In genomic region chr2:104849618-104850097, GRCh38 we compare ENCODE assay signal across 8 cellular contexts. TPM values are rescaled to one million over a fixed set of nuclear protein-coding genes. Genes with fewer than 3 reads are reported as not detected.
A peak's percentile ranks its signal among the peaks of the same experiment; 100 is the strongest.
DNase-seq lines count a peak whose midpoint lies in the region; ATAC-seq, FAIRE-seq and TF ChIP-seq lines count a peak whose summit lies in the region.

No MANE protein-coding gene starts in this region.

- H3K27ac ChIP-seq in heart left ventricle, result no peak overlapping the region

- DNase-seq in heart left ventricle (peak in 4 of 5 donors; percentile 58 to 67 (median 66)), Right ventricle myocardium superior (no peak), HT-29 (ENCODE audit: low spot score) (peak; percentile 67), RCC 7860 (ENCODE audit: low spot score) (peak; percentile 33), amygdala (lab: John Stamatoyannopoulos, UW) (peak in 38 of 56 donors; percentile 27 to 83 (median 64)), inferior parietal cortex (ENCODE audit: extremely low spot score) (peak; percentile 90)
- DNase-seq in stimulated activated CD4-positive, alpha-beta T cell treated with anti-CD3 and anti-CD28 coated beads, Interleukin-1b, Interleukin-23, amount 100 ng/mL, for 24 hours (ENCODE audit: low read depth in 4 of 4, low spot score in 1 of 4), result peak; percentile 30 to 57 (median 50)

- H3K4me1 ChIP-seq in heart left ventricle, result peaks cover 0 to 42% (median 24%) of the 10 kb centered on the region in 12 donors

- 0 to 3% (median 1%) methylated on average over 5 of the region's 5 CpGs for WGBS in heart left ventricle, 4 donors

- FAIRE-seq in RCC 7860 (lab: Jason Lieb, UNC), result peak; percentile 12

- no peaks in the 10 kb centered on the region for H3K36me3 ChIP-seq in heart left ventricle

- intact Hi-C loops in heart left ventricle (cut with DNase I) (loop anchor here in 1 of 10 donors (5.0 kb wide), 1 partner anchor 192 kb away; no protein-coding TSS in a partner anchor), Right ventricle myocardium superior (cut with DNase I) (no loop called here)

- ATAC-seq in heart left ventricle (no peak), Right ventricle myocardium superior (ENCODE audit: poor library complexity) (no peak), GM19324 (IDR thresholded peaks at IDR 0.05; ENCODE audit: low FRiP score, unreplicated experiment) (no peak)

- no peak for TF ChIP-seq POLR2A in heart left ventricle (IDR thresholded peaks at IDR 0.05)

- H3K27me3 ChIP-seq in heart left ventricle, result peaks cover 64 to 98% (median 93%) of the 10 kb centered on the region in 9 donors

- no peaks in the 10 kb centered on the region for H3K9me3 ChIP-seq in heart left ventricle

- peak; percentile 60 to 80 (median 72) for TF ChIP-seq CTCF in heart left ventricle (IDR thresholded peaks at IDR 0.05)

- no peak overlapping the region for H3K4me3 ChIP-seq in heart left ventricle

RNA-seq across cellular contexts. Expression of gene POU3F3, which starts 4.3 kb away (rescaled TPM):
- total RNA-seq in heart left ventricle, result under 1 TPM in 1 of 9 donors, not detected in 8; 0.27 TPM
- polyA plus RNA-seq in heart left ventricle, result under 1 TPM in 1 of 2 donors, not detected in 1; 0.08 TPM
- total RNA-seq in Right ventricle myocardium superior, result not detected
- not detected in 2 replicates for total RNA-seq in HT-29 (2014; rRNA removed; shearing (Covaris generic))
